ENCODE assay signal across 17 cellular contexts in genomic region chr14:78154827-78155226, GRCh38. TPM values are rescaled to one million over a fixed set of nuclear protein-coding genes. Genes with fewer than 3 reads are reported as not detected.
DNase-seq lines count a peak whose midpoint lies in the region; ATAC-seq and TF ChIP-seq lines count a peak whose summit lies in the region.
"Had no signal": no experiment of that assay in that cellular context is flagged by ENCODE, and none has a peak within 500 bp of the region (broad histone marks: within the 10 kb centered on the region; RNA-seq: fewer than 3 reads in every experiment).

No MANE protein-coding gene starts in this region.

- no peak overlapping the region for H3K4me2 ChIP-seq in parathyroid adenoma (ENCODE audit: low read length)

- H3K9me3 ChIP-seq in WERI-Rb-1 (ENCODE audit: severe bottlenecking) (no peaks in the 10 kb centered on the region), parathyroid adenoma (ENCODE audit: control insufficient read depth, low read length) (no peaks in the 10 kb centered on the region), SJCRH30 (replicated peaks) (no peaks in the 10 kb centered on the region), lower lobe of right lung (no peaks in the 10 kb centered on the region)
- H3K9me3 ChIP-seq: pancreas, testis had no signal

- peaks cover 43% of the 10 kb centered on the region for H3K4me1 ChIP-seq in parathyroid adenoma
- no peaks in the 10 kb centered on the region for H3K4me1 ChIP-seq in SJCRH30
- H3K4me1 ChIP-seq in lower lobe of right lung: no peaks in the 10 kb centered on the region
- H3K4me1 ChIP-seq: pancreas, testis had no signal

- DNase-seq in NCI-H1105 treated with DMSO at 0.1 percent for 48 hours (lab: John Stamatoyannopoulos, UW): peak; percentile 4
- DNase-seq in NCI-H1105 (lab: John Stamatoyannopoulos, UW): no peak
- peak; percentile 37 for DNase-seq in NCI-H2107 (lab: John Stamatoyannopoulos, UW)
- peak; percentile 80 for DNase-seq in WERI-Rb-1
- no peak for DNase-seq in SJCRH30
- DNase-seq in KBM-7: no peak
- DNase-seq in lower lobe of right lung: no peak
- DNase-seq: activated CD4-positive, alpha-beta T cell treated with anti-CD3 and anti-CD28 coated beads, Interleukin-2, amount 10 ng/mL, durations not matched to agents 7 days and 5 days; DMS153; NCI-H1048; pancreas; stimulated activated CD4-positive, alpha-beta T cell treated with anti-CD3 and anti-CD28 coated beads, Interleukin-15, amount 100 ng/mL, for 24 hours; SW 1271; testis had no signal

- intact Hi-C loops in lower lobe of right lung (cut with DNase I): no loop called here

- no peaks in the 10 kb centered on the region for H3K27me3 ChIP-seq in WERI-Rb-1 (ENCODE audit: insufficient read depth, low read depth, severe bottlenecking)
- H3K27me3 ChIP-seq in parathyroid adenoma (ENCODE audit: control insufficient read depth, insufficient read depth, low read length): no peaks in the 10 kb centered on the region
- H3K27me3 ChIP-seq in SJCRH30: 0 out of 2 replicates have a peak, but pooled peaks cover 3% of the 10 kb centered on the region
- no peaks in the 10 kb centered on the region for H3K27me3 ChIP-seq in lower lobe of right lung (ENCODE audit: low read depth)
- H3K27me3 ChIP-seq: pancreas, testis had no signal

- peak overlapping the region; percentile 72 for H2AFZ ChIP-seq in parathyroid adenoma

- TF ChIP-seq CTCF in WERI-Rb-1 (IDR thresholded peaks at IDR 0.05; ENCODE audit: low read depth, low read length) (peak; percentile 81), parathyroid adenoma (IDR thresholded peaks at IDR 0.05) (no peak), lower lobe of right lung (IDR thresholded peaks at IDR 0.05) (no peak)

- H3K36me3 ChIP-seq in WERI-Rb-1 (no peaks in the 10 kb centered on the region), parathyroid adenoma (ENCODE audit: control insufficient read depth, insufficient read depth, low read length) (no peaks in the 10 kb centered on the region), SJCRH30 (no peaks in the 10 kb centered on the region), lower lobe of right lung (no peaks in the 10 kb centered on the region)
- H3K36me3 ChIP-seq: pancreas had no signal

- H3K27ac ChIP-seq in WERI-Rb-1: no peak overlapping the region
- H3K27ac ChIP-seq in parathyroid adenoma: peak overlapping the region; percentile 72
- H3K27ac ChIP-seq in SJCRH30: no peak overlapping the region
- H3K27ac ChIP-seq in lower lobe of right lung: no peak overlapping the region
- H3K27ac ChIP-seq: pancreas, testis had no signal

- H3K79me2 ChIP-seq in parathyroid adenoma: no peaks in the 10 kb centered on the region

- no peak overlapping the region for H3K4me3 ChIP-seq in WERI-Rb-1 (ENCODE audit: low read depth, low read length)
- H3K4me3 ChIP-seq in parathyroid adenoma (ENCODE audit: low read depth, low read length): no peak overlapping the region
- no peak overlapping the region for H3K4me3 ChIP-seq in SJCRH30
- H3K4me3 ChIP-seq in lower lobe of right lung: no peak overlapping the region
- H3K4me3 ChIP-seq: pancreas, testis had no signal

- H3K9ac ChIP-seq in parathyroid adenoma: no peak overlapping the region

- in situ Hi-C loops in KBM-7 (cut with MboI; ENCODE audit: low pct_unique_long_range_greater_than_20kb, low sequenced_read_pairs): no loop called here

- no peak for ATAC-seq in lower lobe of right lung
- ATAC-seq: pancreas had no signal

RNA-seq across cellular contexts. Expression of gene NRXN3, which starts 15.3 kb away (rescaled TPM):
- total RNA-seq in SJCRH30 (2014; rRNA removed; shearing (Covaris generic)): 0.02 TPM in 1 of 2 replicates, not detected in the other
- 9.0 TPM for total RNA-seq in lower lobe of right lung
- total RNA-seq: activated CD4-positive, alpha-beta T cell treated with anti-CD3 and anti-CD28 coated beads, Interleukin-2, amount 10 ng/mL, durations not matched to agents 7 days and 5 days; HT-29; lung microvascular endothelial cell had no signal

Comparison
In these comparisons a context has a peak if more than half of its experiments do, and no peak if none do; other contexts are left out.
1. DNase-seq: peak in NCI-H1105 treated with DMSO at 0.1 percent for 48 hours (single experiment), NCI-H2107 (single experiment) and WERI-Rb-1 (single experiment); none in NCI-H1105 (single experiment), SJCRH30 (0 of 2), KBM-7 (single experiment) and lower lobe of right lung (single experiment).